ENCODE assay signal across 27 cellular contexts in genomic region chr4:40555176-40555900, GRCh38.
A peak's percentile ranks its signal among the peaks of the same experiment; 100 is the strongest.
DNase-seq lines count a peak whose midpoint lies in the region; ATAC-seq and TF ChIP-seq lines count a peak whose summit lies in the region.
"Had no signal": no experiment of that assay in that cellular context is flagged by ENCODE, and none has a peak within 500 bp of the region (broad histone marks: within the 10 kb centered on the region; RNA-seq: fewer than 3 reads in every experiment).

No MANE protein-coding gene starts in this region.

- peak; percentile 47 for DNase-seq in NCI-H82 (lab: John Stamatoyannopoulos, UW)
- no peak for DNase-seq in NCI-H82 treated with DMSO at 0.1 percent for 48 hours (lab: John Stamatoyannopoulos, UW; ENCODE audit: unreplicated experiment)
- DNase-seq in adrenal gland, result no peak
- DNase-seq in right lobe of liver, result no peak
- DNase-seq in stomach, result no peak
- no peak for DNase-seq in NCI-H2227 (lab: John Stamatoyannopoulos, UW; ENCODE audit: unreplicated experiment)
- no peak for DNase-seq in SHP77 (lab: John Stamatoyannopoulos, UW)
- DNase-seq in NCI-H2029 (lab: John Stamatoyannopoulos, UW), result no peak
- DNase-seq: 8988T; activated CD4-positive, alpha-beta T cell treated with anti-CD3 and anti-CD28 coated beads, Interleukin-2, amount 50 U/mL, for 48 hours; activated CD4-positive, CD25-positive, alpha-beta regulatory T cell; activated CD8-positive, alpha-beta memory T cell treated with anti-CD3 and anti-CD28 coated beads, Interleukin-2, amount 50 U/mL, for 4 hours; CD8-positive, alpha-beta T cell; DMS 273 treated with DMSO at 0.1 percent for 48 hours; dorsolateral prefrontal cortex; HCEC 1CT; immature natural killer cell; IMR-90; left ventricle myocardium superior; NCI-H1436 treated with DMSO at 0.1 percent for 48 hours; NCI-H2171 treated with DMSO at 0.1 percent for 48 hours; nephron progenitor cell; posterior cingulate gyrus; stimulated activated CD4-positive, alpha-beta T cell treated with anti-CD3 and anti-CD28 coated beads, Interleukin-15, amount 100 ng/mL, for 24 hours; T-helper 9 cell had no signal

- peaks cover 52 to 62% of the 10 kb centered on the region in 2 donors for H3K4me1 ChIP-seq in adrenal gland (replicated peaks in 1 of 2)
- peaks cover 0 to 55% (median 15%) of the 10 kb centered on the region in 4 donors for H3K4me1 ChIP-seq in right lobe of liver
- H3K4me1 ChIP-seq in stomach, result peaks cover 16 to 53% (median 29%) of the 10 kb centered on the region in 4 donors

- TF ChIP-seq EP300 in stomach (IDR thresholded peaks at IDR 0.05), result no peak

- no peak for ATAC-seq in right lobe of liver
- ATAC-seq: CD8-positive, alpha-beta T cell; sciatic nerve; SK-N-SH treated with all-trans-retinoic acid at 6 μM for 48 hours had no signal

- no peak for TF ChIP-seq POLR2A in adrenal gland (IDR thresholded peaks at IDR 0.05)
- no peak for TF ChIP-seq POLR2A in right lobe of liver (IDR thresholded peaks at IDR 0.05)
- no peak for TF ChIP-seq POLR2A in stomach (IDR thresholded peaks at IDR 0.05)

- intact Hi-C loops in adrenal gland (cut with DNase I) (no loop called here), right lobe of liver (cut with DNase I) (no loop called here), stomach (cut with DNase I; ENCODE audit: low total_unique reads) (no loop called here)

- H3K27me3 ChIP-seq in adrenal gland (no peaks in the 10 kb centered on the region), right lobe of liver (no peaks in the 10 kb centered on the region), stomach (no peaks in the 10 kb centered on the region)
- H3K27me3 ChIP-seq: dorsolateral prefrontal cortex had no signal

- WGBS in adrenal gland, 4 donors, result 77 to 84% (median 81%) methylated on average over 13 to 15 of the region's 15 CpGs
- 88% methylated on average over 9 of the region's 15 CpGs for WGBS in right lobe of liver (ENCODE audit: insufficient coverage, low coverage, low lambda C conversion rate, missing lambda C conversion rate)
- WGBS in stomach, 5 donors, result 88 to 94% (median 91%) methylated on average over 15 of the region's 15 CpGs

- H3K27ac ChIP-seq in adrenal gland (peak overlapping the region in 4 of 5 donors; percentile 41 to 82 (median 71)), right lobe of liver (peak overlapping the region; percentile 47 to 56 (median 49)), stomach (peak overlapping the region in 3 of 5 donors; percentile 38 to 89 (median 81))

- H3K9me3 ChIP-seq in adrenal gland (replicated peaks in 1 of 3), result no peaks in the 10 kb centered on the region
- H3K9me3 ChIP-seq in right lobe of liver, result no peaks in the 10 kb centered on the region
- no peaks in the 10 kb centered on the region for H3K9me3 ChIP-seq in stomach

- H3K36me3 ChIP-seq in adrenal gland (replicated peaks in 1 of 2) (no peaks in the 10 kb centered on the region), right lobe of liver (no peaks in the 10 kb centered on the region), stomach (no peaks in the 10 kb centered on the region)

- H3K4me3 ChIP-seq in adrenal gland (no peak overlapping the region), right lobe of liver (no peak overlapping the region), stomach (no peak overlapping the region)
- H3K4me3 ChIP-seq: dorsolateral prefrontal cortex had no signal

- no peak for TF ChIP-seq CTCF in adrenal gland (IDR thresholded peaks at IDR 0.05)
- TF ChIP-seq CTCF in right lobe of liver (IDR thresholded peaks at IDR 0.05), result no peak
- TF ChIP-seq CTCF in stomach (IDR thresholded peaks at IDR 0.05), result no peak
